Comparison of ENCODE assay signal across 8 cellular contexts in genomic region chr1:59903136-59903754, GRCh38. TPM values are rescaled to one million over a fixed set of nuclear protein-coding genes. Genes with fewer than 3 reads are reported as not detected.
A peak's percentile ranks its signal among the peaks of the same experiment; 100 is the strongest.
DNase-seq lines count a peak whose midpoint lies in the region; ATAC-seq and TF ChIP-seq lines count a peak whose summit lies in the region.

No MANE protein-coding gene starts in this region.

- H3K4me3 ChIP-seq in PC-3 (ENCODE audit: low read length) (no peak overlapping the region; the same call in 1 of the 2 replicates), osteoblast (ENCODE audit: insufficient read depth, low read length) (no peak overlapping the region), spleen (no peak overlapping the region)

- H3K79me2 ChIP-seq in PC-3 (ENCODE audit: low read length), result no peaks in the 10 kb centered on the region
- no peaks in the 10 kb centered on the region for H3K79me2 ChIP-seq in osteoblast (ENCODE audit: insufficient read depth, low read length)

- no peaks in the 10 kb centered on the region for H3F3A ChIP-seq in PC-3 (ENCODE audit: low read length, unreplicated experiment)

- peak; percentile 23 for TF ChIP-seq CTCF in GM13976 (IDR thresholded peaks at IDR 0.05; ENCODE audit: borderline replicate concordance, control extremely low read depth, extremely low read depth, insufficient read depth, missing control alignments)
- TF ChIP-seq CTCF in PC-3 (conservative IDR thresholded peaks at IDR 0.05; ENCODE audit: low read depth, low read length), result peak; percentile 77
- peak; percentile 44 for TF ChIP-seq CTCF in endothelial cell (IDR thresholded peaks at IDR 0.05; ENCODE audit: unreplicated experiment)
- TF ChIP-seq CTCF in osteoblast (IDR thresholded peaks at IDR 0.05; ENCODE audit: extremely low read depth, low read depth, low read length), result peak; percentile 53
- TF ChIP-seq CTCF in spleen (IDR thresholded peaks at IDR 0.05 in 8 of 11, conservative IDR thresholded peaks at IDR 0.05 in 3 of 11), result peak in 5 of 11 experiments; percentile 16 to 38 (median 25)

- H3K4me2 ChIP-seq in PC-3 (ENCODE audit: low read length) (peak overlapping the region; percentile 54), osteoblast (ENCODE audit: insufficient read depth, low read length) (peak overlapping the region; percentile 53)

- POLR2A ChIA-PET in PC-3 (lab: Charles Lee; ENCODE audit: unreplicated experiment), result no interaction called here

- H3K27ac Mint-ChIP-seq in endothelial cell (ENCODE audit: unreplicated experiment), result no peak overlapping the region

- peaks cover 3% of the 10 kb centered on the region for H3K27me3 Mint-ChIP-seq in endothelial cell (ENCODE audit: unreplicated experiment)

- 46 to 65% (median 51%) methylated on average over 9 of the region's 9 CpGs for WGBS in spleen, 5 donors

- H3K27me3 ChIP-seq in PC-3 (ENCODE audit: low read length) (no peaks in the 10 kb centered on the region; the same call in 1 of the 2 replicates), osteoblast (ENCODE audit: insufficient read depth, low read length) (no peaks in the 10 kb centered on the region), spleen (replicated peaks in 1 of 7) (no peaks in the 10 kb centered on the region)

- no peak for TF ChIP-seq POLR2A in spleen (IDR thresholded peaks at IDR 0.05)

- BruUV-seq in PC-3 (replicated peaks; lab: Mats Ljungman, UMichigan), result no TSS peak

- H3K4me1 Mint-ChIP-seq in endothelial cell (ENCODE audit: unreplicated experiment), result peaks cover 6% of the 10 kb centered on the region

- no peaks in the 10 kb centered on the region for H3K36me3 ChIP-seq in PC-3 (ENCODE audit: low read depth, low read length)
- H3K36me3 ChIP-seq in osteoblast (ENCODE audit: insufficient read depth, low read length), result no peaks in the 10 kb centered on the region
- no peaks in the 10 kb centered on the region for H3K36me3 ChIP-seq in spleen

- ATAC-seq in HG03039 (IDR thresholded peaks at IDR 0.05; ENCODE audit: unreplicated experiment) (peak; percentile 80), PC-3 (peak; percentile 93), GM19328 (IDR thresholded peaks at IDR 0.05; ENCODE audit: unreplicated experiment) (no peak)

- intact Hi-C loops in PC-3 (cut with micrococcal nuclease) (loop anchor here (1.0 kb wide), 1 partner anchor 44 kb away; no protein-coding TSS in a partner anchor), spleen (cut with DNase I; ENCODE audit: low total_unique reads) (no loop called here)

- DNase-seq in AML-193 (lab: John Stamatoyannopoulos, UW) (peak; percentile 17 to 21), GM13976 (ENCODE audit: low spot score) (peak; percentile 24), PC-3 (peak; percentile 61), endothelial cell (ENCODE audit: low spot score) (peak; percentile 47), osteoblast (ENCODE audit: insufficient read length, low spot score, missing footprints) (peak; percentile 74), spleen (no peak)

- H3K9me2 ChIP-seq in PC-3 (replicated peaks; ENCODE audit: low read length), result no peaks in the 10 kb centered on the region

- no peak overlapping the region for H3K9ac ChIP-seq in PC-3 (ENCODE audit: low read length)

- no peaks in the 10 kb centered on the region for H4K20me1 ChIP-seq in PC-3 (ENCODE audit: low read length)
- H4K20me1 ChIP-seq in osteoblast (ENCODE audit: insufficient read depth, low read length), result no peaks in the 10 kb centered on the region

- H3K27ac ChIP-seq in PC-3 (ENCODE audit: low read length) (no peak overlapping the region), osteoblast (ENCODE audit: low read depth, low read length) (no peak overlapping the region), spleen (no peak overlapping the region)

- no peaks in the 10 kb centered on the region for H3K4me1 ChIP-seq in PC-3 (ENCODE audit: insufficient read depth, low read length)
- H3K4me1 ChIP-seq in osteoblast (ENCODE audit: insufficient read depth, low read length), result no peaks in the 10 kb centered on the region
- no peaks in the 10 kb centered on the region for H3K4me1 ChIP-seq in spleen

- in situ Hi-C loops in GM13976 (cut with MboI; ENCODE audit: low sequenced_read_pairs, unreplicated experiment), result no loop called here

- CTCF ChIA-PET in PC-3 (lab: Charles Lee), result interaction anchor here (1.9 kb wide), 1 partner anchor 44 kb away, joined by 7 read pairs; no protein-coding TSS in a partner anchor

- peak overlapping the region; percentile 64 for H2AFZ ChIP-seq in PC-3 (ENCODE audit: low read length)
- peak overlapping the region; percentile 54 for H2AFZ ChIP-seq in osteoblast (ENCODE audit: low read length)

- H3K9me3 ChIP-seq in PC-3 (ENCODE audit: low read length) (no peaks in the 10 kb centered on the region), osteoblast (ENCODE audit: low read depth, low read length) (no peaks in the 10 kb centered on the region), spleen (no peaks in the 10 kb centered on the region)

- H3K9me3 Mint-ChIP-seq in endothelial cell (ENCODE audit: unreplicated experiment), result no peaks in the 10 kb centered on the region

- no peak overlapping the region for H3K4me3 Mint-ChIP-seq in endothelial cell (ENCODE audit: unreplicated experiment)

- no peaks in the 10 kb centered on the region for H3K36me3 Mint-ChIP-seq in endothelial cell (ENCODE audit: low read depth, unreplicated experiment)

RNA-seq across cellular contexts. Expression of gene CYP2J2, which starts 23.3 kb away (rescaled TPM):
- total RNA-seq in PC-3 (2014; rRNA removed) (0.44 and 0.75 TPM in 2 replicates), endothelial cell (ENCODE audit: unreplicated experiment) (0.64 TPM), osteoblast (not detected in 2 replicates), spleen (under 1 TPM in 6 of 7 donors, not detected in 1; 0.10 to 0.85 (median 0.46) TPM)
- polyA plus RNA-seq in spleen, result under 1 TPM; 0.26 to 0.35 (median 0.27) TPM
